ENCODE assay signal across 9 cellular contexts in genomic region chr13:75761373-75761772, GRCh38.
DNase-seq lines count a peak whose midpoint lies in the region; ATAC-seq and TF ChIP-seq lines count a peak whose summit lies in the region.
"Had no signal": no experiment of that assay in that cellular context is flagged by ENCODE, and none has a peak within 500 bp of the region (broad histone marks: within the 10 kb centered on the region; RNA-seq: fewer than 3 reads in every experiment).

No MANE protein-coding gene starts in this region.

- H3K4me3 Mint-ChIP-seq in activated T-helper 2 cell treated with anti-CD3 and anti-CD28 coated beads, Interferon-gamma antibody, Interleukin-2, Interleukin-4, amounts not matched to agents 10 μg/mL and 5 μg/mL and 100 μg/mL, durations not matched to agents 14 hours and 24 hours and 36 hours (ENCODE audit: low read depth) = peak overlapping the region; percentile 66

- ATAC-seq in GM21526 (IDR thresholded peaks at IDR 0.05; ENCODE audit: low FRiP score, unreplicated experiment) (peak; percentile 32), lower lobe of right lung (no peak), HG02623 (IDR thresholded peaks at IDR 0.05; ENCODE audit: unreplicated experiment) (no peak), GM21367 (IDR thresholded peaks at IDR 0.05; ENCODE audit: unreplicated experiment) (no peak), left colon (no peak)

- peaks cover 19% of the 10 kb centered on the region for H3K36me3 Mint-ChIP-seq in activated T-helper 2 cell treated with anti-CD3 and anti-CD28 coated beads, Interferon-gamma antibody, Interleukin-2, Interleukin-4, amounts not matched to agents 10 μg/mL and 5 μg/mL and 100 μg/mL, durations not matched to agents 14 hours and 24 hours and 36 hours (ENCODE audit: low read depth)

- peaks cover 4% of the 10 kb centered on the region for H3K9me3 Mint-ChIP-seq in activated T-helper 2 cell treated with anti-CD3 and anti-CD28 coated beads, Interferon-gamma antibody, Interleukin-2, Interleukin-4, amounts not matched to agents 10 μg/mL and 5 μg/mL and 100 μg/mL, durations not matched to agents 14 hours and 24 hours and 36 hours

- DNase-seq in activated T-helper 2 cell treated with anti-CD3 and anti-CD28 coated beads, Interferon-gamma antibody, Interleukin-2, Interleukin-4, amounts not matched to agents 10 μg/mL and 5 μg/mL and 100 μg/mL, durations not matched to agents 14 hours and 24 hours and 36 hours (ENCODE audit: low spot score) = no peak
- DNase-seq in lower lobe of right lung (no peak), cerebellar nuclear complex (lab: John Stamatoyannopoulos, UW) (no peak), left colon (no peak)

- H3K27me3 ChIP-seq in ACC112 (ENCODE audit: insufficient read depth, low read length) (no peaks in the 10 kb centered on the region), lower lobe of right lung (ENCODE audit: low read depth) (no peaks in the 10 kb centered on the region)

- no peak for TF ChIP-seq CTCF in lower lobe of right lung (IDR thresholded peaks at IDR 0.05)

- H3K36me3 ChIP-seq in ACC112 (ENCODE audit: insufficient read depth, low read length) (peaks cover 7% of the 10 kb centered on the region; the same call in 1 of the 2 replicates), lower lobe of right lung (no peaks in the 10 kb centered on the region)

- H3K79me2 ChIP-seq in ACC112 (ENCODE audit: control insufficient read depth, insufficient read depth, low read length, unreplicated experiment) = peaks cover 52% of the 10 kb centered on the region

- H3K4me1 ChIP-seq in ACC112 (ENCODE audit: control insufficient read depth, insufficient read depth, low read length, unreplicated experiment) (peaks cover 26% of the 10 kb centered on the region), lower lobe of right lung (no peaks in the 10 kb centered on the region)

- H3K27me3 Mint-ChIP-seq in activated T-helper 2 cell treated with anti-CD3 and anti-CD28 coated beads, Interferon-gamma antibody, Interleukin-2, Interleukin-4, amounts not matched to agents 10 μg/mL and 5 μg/mL and 100 μg/mL, durations not matched to agents 14 hours and 24 hours and 36 hours (ENCODE audit: low read depth) = no peaks in the 10 kb centered on the region

- H3K9me3 ChIP-seq in lower lobe of right lung = no peaks in the 10 kb centered on the region

- H3K27ac Mint-ChIP-seq in activated T-helper 2 cell treated with anti-CD3 and anti-CD28 coated beads, Interferon-gamma antibody, Interleukin-2, Interleukin-4, amounts not matched to agents 10 μg/mL and 5 μg/mL and 100 μg/mL, durations not matched to agents 14 hours and 24 hours and 36 hours = peak overlapping the region; percentile 68

- H3K27ac ChIP-seq in ACC112 (ENCODE audit: low read depth, low read length) (peak overlapping the region; percentile 57), lower lobe of right lung (peak overlapping the region; percentile 88)
- H3K27ac ChIP-seq: SK-N-MC had no signal

- H3K4me3 ChIP-seq in ACC112 (ENCODE audit: low read depth, low read length) (peak overlapping the region; percentile 54), lower lobe of right lung (peak overlapping the region; percentile 47)
- H3K4me3 ChIP-seq: SK-N-MC had no signal

- peaks cover 68% of the 10 kb centered on the region for H3K4me1 Mint-ChIP-seq in activated T-helper 2 cell treated with anti-CD3 and anti-CD28 coated beads, Interferon-gamma antibody, Interleukin-2, Interleukin-4, amounts not matched to agents 10 μg/mL and 5 μg/mL and 100 μg/mL, durations not matched to agents 14 hours and 24 hours and 36 hours (ENCODE audit: low read depth)

- intact Hi-C loops in activated T-helper 2 cell treated with anti-CD3 and anti-CD28 coated beads, Interferon-gamma antibody, Interleukin-2, Interleukin-4, amounts not matched to agents 10 μg/mL and 5 μg/mL and 100 μg/mL, durations not matched to agents 14 hours and 24 hours and 36 hours (cut with micrococcal nuclease) = loop anchor here (1.0 to 5.0 kb wide), 7 partner anchors 45 to 1126 kb away; partner anchors contain the start of gene KCTD12
- intact Hi-C loops in lower lobe of right lung (cut with DNase I) = no loop called here
- intact Hi-C loops in left colon (cut with DNase I, micrococcal nuclease) = no loop called here

- H2AFZ ChIP-seq in ACC112 (ENCODE audit: low read length, unreplicated experiment) = peak overlapping the region; percentile 47
